In genomic region chr9:136011703-136012496, GRCh38 we compare ENCODE assay signal across 1 cellular context.
TF ChIP-seq lines count a peak whose summit lies in the region.

No MANE protein-coding gene starts in this region.

TF ChIP-seq in HepG2, 621 proteins besides CTCF, POLR2A, EP300 and RAD21 (continued from another document and continues in another):
- TF ChIP-seq ARID4A (CRISPR knock-in tag; IDR thresholded peaks at IDR 0.05; ENCODE audit: borderline replicate concordance) (peak; percentile 92), TCF7L2 (IDR thresholded peaks at IDR 0.05; ENCODE audit: low read depth, low read length) (no peak), PLRG1 (conservative IDR thresholded peaks at IDR 0.05) (no peak), CC2D1A (CRISPR knock-in tag; IDR thresholded peaks at IDR 0.05) (no peak), ZNF230 (CRISPR knock-in tag; IDR thresholded peaks at IDR 0.05) (peak; percentile 91; the same call in 1 of the 2 replicates), ARID3A (IDR thresholded peaks at IDR 0.05; ENCODE audit: low read depth, low read length) (no peak), PHF21A (CRISPR knock-in tag; IDR thresholded peaks at IDR 0.05) (peak; percentile 100), SRSF4 (IDR thresholded peaks at IDR 0.05; ENCODE audit: low read depth, low read length, poor library complexity, severe bottlenecking) (no peak), CCAR2 (optimal IDR thresholded peaks at IDR 0.05; ENCODE audit: low read depth, low read length) (no peak), FOXK2 (IDR thresholded peaks at IDR 0.05) (no peak), ZBTB40 (IDR thresholded peaks at IDR 0.05) (no peak), ZBTB40 (CRISPR knock-in tag; IDR thresholded peaks at IDR 0.05) (peak; percentile 19; the same call in 1 of the 2 replicates), ZIK1 (CRISPR knock-in tag; IDR thresholded peaks at IDR 0.05; ENCODE audit: borderline replicate concordance, low read depth) (peak; percentile 93; the same call in 1 of the 2 replicates), ZNF619 (CRISPR knock-in tag; IDR thresholded peaks at IDR 0.05) (peak; percentile 83; the same call in 1 of the 2 replicates), SNAPC4 (CRISPR knock-in tag; IDR thresholded peaks at IDR 0.05) (peak; percentile 95), ZKSCAN8 (CRISPR knock-in tag; IDR thresholded peaks at IDR 0.05; ENCODE audit: borderline replicate concordance) (peak; percentile 89; the same call in 1 of the 2 replicates), ZFP82 (CRISPR knock-in tag; IDR thresholded peaks at IDR 0.05; ENCODE audit: borderline replicate concordance) (peak; percentile 44; the same call in 1 of the 2 replicates), ZKSCAN5 (CRISPR knock-in tag; IDR thresholded peaks at IDR 0.05) (peak; percentile 20; the same call in 1 of the 2 replicates), ZNF780A (CRISPR knock-in tag; IDR thresholded peaks at IDR 0.05) (no peak), ZNF343 (CRISPR knock-in tag; IDR thresholded peaks at IDR 0.05) (peak; percentile 89), ZNF10 (CRISPR knock-in tag; IDR thresholded peaks at IDR 0.05; ENCODE audit: borderline replicate concordance, low read depth) (no peak), ETV6 (CRISPR knock-in tag; conservative IDR thresholded peaks at IDR 0.05) (peak; percentile 56), STAT5B (CRISPR knock-in tag; IDR thresholded peaks at IDR 0.05) (no peak), ZNF839 (CRISPR knock-in tag; IDR thresholded peaks at IDR 0.05; ENCODE audit: borderline replicate concordance) (no peak; the same call in 1 of the 2 replicates), ZNF607 (CRISPR knock-in tag; IDR thresholded peaks at IDR 0.05; ENCODE audit: borderline replicate concordance) (peak; percentile 98), ARID2 (CRISPR knock-in tag; IDR thresholded peaks at IDR 0.05; ENCODE audit: borderline replicate concordance) (peak; percentile 81; the same call in 1 of the 2 replicates), ZNF512B (CRISPR knock-in tag; IDR thresholded peaks at IDR 0.05; ENCODE audit: borderline replicate concordance) (no peak)
